In the genomic region with DNA sequence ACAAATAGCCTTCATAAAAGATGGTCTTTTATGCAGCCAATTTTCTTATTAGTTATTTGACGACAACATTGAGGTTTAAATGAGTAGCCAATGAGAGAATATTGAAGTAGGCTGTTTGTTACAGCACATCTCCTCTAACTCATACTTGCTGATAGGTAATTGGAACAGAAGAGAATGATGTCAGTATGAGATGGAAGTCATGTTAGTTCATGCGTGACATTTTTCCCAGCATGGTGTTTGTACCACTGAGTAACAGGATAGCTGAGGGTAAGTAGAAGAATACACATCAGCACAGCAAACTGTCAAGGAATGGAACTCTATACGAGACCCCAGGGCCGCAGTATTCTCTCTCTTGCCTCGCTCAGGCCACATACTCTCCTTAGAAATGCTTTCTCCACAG, we compare ENCODE assay signal across 2 cellular contexts.
TF ChIP-seq lines count a peak whose summit lies in the region.

No MANE protein-coding gene starts in this region.

TF ChIP-seq in A549, 52 proteins besides CTCF, POLR2A, EP300 and RAD21:
- no peak for TF ChIP-seq HEYL (CRISPR knock-in tag; IDR thresholded peaks at IDR 0.05)
- no peak for TF ChIP-seq TP53 (CRISPR knock-in tag; IDR thresholded peaks at IDR 0.05)

TF ChIP-seq in SK-N-SH, 30 proteins besides CTCF, POLR2A, EP300 and RAD21:
- TF ChIP-seq MXI1 (IDR thresholded peaks at IDR 0.05; ENCODE audit: low read depth, low read length) (no peak), NRF1 (IDR thresholded peaks at IDR 0.05; ENCODE audit: low read depth, low read length) (no peak), GATA2 (CRISPR knock-in tag; IDR thresholded peaks at IDR 0.05) (no peak), FOXJ3 (CRISPR knock-in tag; IDR thresholded peaks at IDR 0.05) (no peak), SMC3 (IDR thresholded peaks at IDR 0.05; ENCODE audit: low read depth, low read length) (no peak), ELF1 (IDR thresholded peaks at IDR 0.05) (no peak), YY1 (IDR thresholded peaks at IDR 0.05; ENCODE audit: low read depth) (no peak), RCOR1 (IDR thresholded peaks at IDR 0.05; ENCODE audit: low read length) (no peak), FOXM1 (IDR thresholded peaks at IDR 0.05; ENCODE audit: low read depth) (no peak), POLR2AphosphoS5 (IDR thresholded peaks at IDR 0.05; ENCODE audit: low read depth, low read length) (no peak), TEAD4 (IDR thresholded peaks at IDR 0.05; ENCODE audit: borderline replicate concordance, insufficient read depth) (no peak), FOSL2 (IDR thresholded peaks at IDR 0.05; ENCODE audit: borderline replicate concordance, low read depth) (no peak), NFIC (IDR thresholded peaks at IDR 0.05; ENCODE audit: borderline replicate concordance) (no peak)
- TF ChIP-seq, protein P1, sequence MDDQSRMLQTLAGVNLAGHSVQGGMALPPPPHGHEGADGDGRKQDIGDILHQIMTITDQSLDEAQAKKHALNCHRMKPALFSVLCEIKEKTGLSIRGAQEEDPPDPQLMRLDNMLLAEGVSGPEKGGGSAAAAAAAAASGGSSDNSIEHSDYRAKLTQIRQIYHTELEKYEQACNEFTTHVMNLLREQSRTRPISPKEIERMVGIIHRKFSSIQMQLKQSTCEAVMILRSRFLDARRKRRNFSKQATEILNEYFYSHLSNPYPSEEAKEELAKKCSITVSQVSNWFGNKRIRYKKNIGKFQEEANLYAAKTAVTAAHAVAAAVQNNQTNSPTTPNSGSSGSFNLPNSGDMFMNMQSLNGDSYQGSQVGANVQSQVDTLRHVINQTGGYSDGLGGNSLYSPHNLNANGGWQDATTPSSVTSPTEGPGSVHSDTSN (IDR thresholded peaks at IDR 0.05), result no peak
- TF ChIP-seq, protein P2, sequence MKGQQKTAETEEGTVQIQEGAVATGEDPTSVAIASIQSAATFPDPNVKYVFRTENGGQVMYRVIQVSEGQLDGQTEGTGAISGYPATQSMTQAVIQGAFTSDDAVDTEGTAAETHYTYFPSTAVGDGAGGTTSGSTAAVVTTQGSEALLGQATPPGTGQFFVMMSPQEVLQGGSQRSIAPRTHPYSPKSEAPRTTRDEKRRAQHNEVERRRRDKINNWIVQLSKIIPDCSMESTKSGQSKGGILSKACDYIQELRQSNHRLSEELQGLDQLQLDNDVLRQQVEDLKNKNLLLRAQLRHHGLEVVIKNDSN (IDR thresholded peaks at IDR 0.05; ENCODE audit: borderline replicate concordance, low read depth), result no peak
- TF ChIP-seq, protein P3, sequence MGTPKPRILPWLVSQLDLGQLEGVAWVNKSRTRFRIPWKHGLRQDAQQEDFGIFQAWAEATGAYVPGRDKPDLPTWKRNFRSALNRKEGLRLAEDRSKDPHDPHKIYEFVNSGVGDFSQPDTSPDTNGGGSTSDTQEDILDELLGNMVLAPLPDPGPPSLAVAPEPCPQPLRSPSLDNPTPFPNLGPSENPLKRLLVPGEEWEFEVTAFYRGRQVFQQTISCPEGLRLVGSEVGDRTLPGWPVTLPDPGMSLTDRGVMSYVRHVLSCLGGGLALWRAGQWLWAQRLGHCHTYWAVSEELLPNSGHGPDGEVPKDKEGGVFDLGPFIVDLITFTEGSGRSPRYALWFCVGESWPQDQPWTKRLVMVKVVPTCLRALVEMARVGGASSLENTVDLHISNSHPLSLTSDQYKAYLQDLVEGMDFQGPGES (IDR thresholded peaks at IDR 0.05; ENCODE audit: low read depth, low read length), result no peak
- TF ChIP-seq, protein P4, sequence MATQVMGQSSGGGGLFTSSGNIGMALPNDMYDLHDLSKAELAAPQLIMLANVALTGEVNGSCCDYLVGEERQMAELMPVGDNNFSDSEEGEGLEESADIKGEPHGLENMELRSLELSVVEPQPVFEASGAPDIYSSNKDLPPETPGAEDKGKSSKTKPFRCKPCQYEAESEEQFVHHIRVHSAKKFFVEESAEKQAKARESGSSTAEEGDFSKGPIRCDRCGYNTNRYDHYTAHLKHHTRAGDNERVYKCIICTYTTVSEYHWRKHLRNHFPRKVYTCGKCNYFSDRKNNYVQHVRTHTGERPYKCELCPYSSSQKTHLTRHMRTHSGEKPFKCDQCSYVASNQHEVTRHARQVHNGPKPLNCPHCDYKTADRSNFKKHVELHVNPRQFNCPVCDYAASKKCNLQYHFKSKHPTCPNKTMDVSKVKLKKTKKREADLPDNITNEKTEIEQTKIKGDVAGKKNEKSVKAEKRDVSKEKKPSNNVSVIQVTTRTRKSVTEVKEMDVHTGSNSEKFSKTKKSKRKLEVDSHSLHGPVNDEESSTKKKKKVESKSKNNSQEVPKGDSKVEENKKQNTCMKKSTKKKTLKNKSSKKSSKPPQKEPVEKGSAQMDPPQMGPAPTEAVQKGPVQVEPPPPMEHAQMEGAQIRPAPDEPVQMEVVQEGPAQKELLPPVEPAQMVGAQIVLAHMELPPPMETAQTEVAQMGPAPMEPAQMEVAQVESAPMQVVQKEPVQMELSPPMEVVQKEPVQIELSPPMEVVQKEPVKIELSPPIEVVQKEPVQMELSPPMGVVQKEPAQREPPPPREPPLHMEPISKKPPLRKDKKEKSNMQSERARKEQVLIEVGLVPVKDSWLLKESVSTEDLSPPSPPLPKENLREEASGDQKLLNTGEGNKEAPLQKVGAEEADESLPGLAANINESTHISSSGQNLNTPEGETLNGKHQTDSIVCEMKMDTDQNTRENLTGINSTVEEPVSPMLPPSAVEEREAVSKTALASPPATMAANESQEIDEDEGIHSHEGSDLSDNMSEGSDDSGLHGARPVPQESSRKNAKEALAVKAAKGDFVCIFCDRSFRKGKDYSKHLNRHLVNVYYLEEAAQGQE (IDR thresholded peaks at IDR 0.05; ENCODE audit: low read depth, low read length), result no peak
TF ChIP-seq in SK-N-SH: peak in this region for 0.
